ENCODE assay signal across 27 cellular contexts in the genomic region with DNA sequence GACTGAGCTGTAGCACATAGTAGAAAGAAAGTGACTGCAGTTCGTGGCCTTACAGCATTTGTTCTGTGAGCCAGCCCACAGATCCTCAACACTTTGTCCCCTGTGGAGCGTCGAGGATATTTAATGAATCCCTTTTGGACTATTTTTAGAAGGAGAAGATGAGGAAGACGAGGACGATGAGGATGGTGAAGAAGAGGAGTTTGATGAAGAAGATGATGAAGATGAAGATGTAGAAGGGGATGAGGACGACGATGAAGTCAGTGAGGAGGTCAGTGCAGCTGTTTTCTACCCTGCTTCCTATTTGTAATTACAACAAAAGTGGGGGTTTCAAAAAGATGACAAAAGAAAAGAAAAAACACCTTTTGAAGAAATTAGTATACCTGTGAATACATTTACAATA. TPM values are rescaled to one million over a fixed set of nuclear protein-coding genes. Genes with fewer than 3 reads are reported as not detected.
DNase-seq lines count a peak whose midpoint lies in the region; ATAC-seq and TF ChIP-seq lines count a peak whose summit lies in the region.
"Had no signal": no experiment of that assay in that cellular context is flagged by ENCODE, and none has a peak within 500 bp of the region (broad histone marks: within the 10 kb centered on the region; RNA-seq: fewer than 3 reads in every experiment).

No MANE protein-coding gene starts in this region.

- 75 to 78% (median 77%) methylated on average over 7 of the region's 7 CpGs for WGBS in psoas muscle, 3 donors

- no peaks in the 10 kb centered on the region for H3K27me3 ChIP-seq in psoas muscle (ENCODE audit: insufficient read depth in 3 of 3, low read length in 2 of 3)
- H3K27me3 ChIP-seq: colonic mucosa, esophagus squamous epithelium, ovary, right atrium auricular region, testis had no signal

- H3K27ac ChIP-seq in psoas muscle, result peak overlapping the region; percentile 13
- H3K27ac ChIP-seq: colonic mucosa, HL-60, ovary, testis had no signal

- peaks cover 15% of the 10 kb centered on the region for H3K4me1 ChIP-seq in psoas muscle
- H3K4me1 ChIP-seq: colonic mucosa, testis had no signal

- H3K4me3 Mint-ChIP-seq in activated CD8-positive, alpha-beta memory T cell treated with anti-CD3 and anti-CD28 coated beads, Interleukin-2, amount 10 ng/mL, durations not matched to agents 7 days and 5 days, result no peak overlapping the region
- H3K4me3 Mint-ChIP-seq in HFFc6, result no peak overlapping the region
- no peak overlapping the region for H3K4me3 Mint-ChIP-seq in activated naive CD8-positive, alpha-beta T cell treated with anti-CD3 and anti-CD28 coated beads, Interleukin-2, amount 50 U/mL, for 24 hours
- H3K4me3 Mint-ChIP-seq: H9, natural killer cell, WTC11 had no signal

- H3K27me3 Mint-ChIP-seq in activated CD8-positive, alpha-beta memory T cell treated with anti-CD3 and anti-CD28 coated beads, Interleukin-2, amount 10 ng/mL, durations not matched to agents 7 days and 5 days, result no peaks in the 10 kb centered on the region
- H3K27me3 Mint-ChIP-seq in HFFc6 (ENCODE audit: insufficient read depth), result peaks cover 1% of the 10 kb centered on the region; the same call in 1 of the 2 replicates
- H3K27me3 Mint-ChIP-seq in activated naive CD8-positive, alpha-beta T cell treated with anti-CD3 and anti-CD28 coated beads, Interleukin-2, amount 50 U/mL, for 24 hours, result no peaks in the 10 kb centered on the region

- peaks cover 17% of the 10 kb centered on the region for H3K4me1 Mint-ChIP-seq in activated CD8-positive, alpha-beta memory T cell treated with anti-CD3 and anti-CD28 coated beads, Interleukin-2, amount 10 ng/mL, durations not matched to agents 7 days and 5 days
- peaks cover 33% of the 10 kb centered on the region for H3K4me1 Mint-ChIP-seq in HFFc6 (ENCODE audit: low read depth)
- H3K4me1 Mint-ChIP-seq in activated naive CD8-positive, alpha-beta T cell treated with anti-CD3 and anti-CD28 coated beads, Interleukin-2, amount 50 U/mL, for 24 hours, result peaks cover 37% of the 10 kb centered on the region
- H3K4me1 Mint-ChIP-seq: H9 had no signal

- no peak overlapping the region for H3K4me3 ChIP-seq in psoas muscle
- H3K4me3 ChIP-seq: colonic mucosa, esophagus squamous epithelium, ovary, right atrium auricular region, testis had no signal

- peak overlapping the region; percentile 1 for H3K27ac Mint-ChIP-seq in activated CD8-positive, alpha-beta memory T cell treated with anti-CD3 and anti-CD28 coated beads, Interleukin-2, amount 10 ng/mL, durations not matched to agents 7 days and 5 days
- peak overlapping the region; percentile 32; the same call in 1 of the 2 replicates for H3K27ac Mint-ChIP-seq in HFFc6
- peak overlapping the region; percentile 28 for H3K27ac Mint-ChIP-seq in activated naive CD8-positive, alpha-beta T cell treated with anti-CD3 and anti-CD28 coated beads, Interleukin-2, amount 50 U/mL, for 24 hours
- H3K27ac Mint-ChIP-seq: H9, WTC11 had no signal

- CTCF ChIA-PET in activated CD8-positive, alpha-beta memory T cell treated with anti-CD3 and anti-CD28 coated beads, Interleukin-2, amount 10 ng/mL, durations not matched to agents 7 days and 5 days (lab: Charles Lee), result interaction anchor here (1.1 to 1.3 kb wide), 2 partner anchors 24 to 87 kb away, joined by 3 to 4 read pairs; no protein-coding TSS in a partner anchor

- H3K9me3 Mint-ChIP-seq in activated CD8-positive, alpha-beta memory T cell treated with anti-CD3 and anti-CD28 coated beads, Interleukin-2, amount 10 ng/mL, durations not matched to agents 7 days and 5 days (ENCODE audit: low read depth), result no peaks in the 10 kb centered on the region
- H3K9me3 Mint-ChIP-seq in HFFc6, result no peaks in the 10 kb centered on the region
- H3K9me3 Mint-ChIP-seq in activated naive CD8-positive, alpha-beta T cell treated with anti-CD3 and anti-CD28 coated beads, Interleukin-2, amount 50 U/mL, for 24 hours, result no peaks in the 10 kb centered on the region
- H3K9me3 Mint-ChIP-seq: H9, natural killer cell, WTC11 had no signal

- intact Hi-C loops in psoas muscle (cut with DNase I), result no loop called here

- TF ChIP-seq CTCF in HFFc6 (IDR thresholded peaks at IDR 0.05) (no peak), psoas muscle (IDR thresholded peaks at IDR 0.05) (no peak), GM10266 (IDR thresholded peaks at IDR 0.05; ENCODE audit: control insufficient read depth, insufficient read depth, low read depth, missing control alignments) (no peak)

- H3K36me3 ChIP-seq in psoas muscle (ENCODE audit: insufficient read depth in 1 of 2, low read depth in 1 of 2), result peaks cover 10 to 98% of the 10 kb centered on the region in 2 donors
- H3K36me3 ChIP-seq: ovary had no signal

- no peak for ATAC-seq in activated CD8-positive, alpha-beta memory T cell treated with anti-CD3 and anti-CD28 coated beads, Interleukin-2, amount 10 ng/mL, durations not matched to agents 7 days and 5 days
- ATAC-seq in activated naive CD8-positive, alpha-beta T cell treated with anti-CD3 and anti-CD28 coated beads, Interleukin-2, amount 50 U/mL, for 24 hours, result no peak
- ATAC-seq in psoas muscle (no peak), GM18907 (IDR thresholded peaks at IDR 0.05; ENCODE audit: unreplicated experiment) (no peak)

- DNase-seq in activated CD8-positive, alpha-beta memory T cell treated with anti-CD3 and anti-CD28 coated beads, Interleukin-2, amount 10 ng/mL, durations not matched to agents 7 days and 5 days, result no peak
- no peak for DNase-seq in activated CD8-positive, alpha-beta memory T cell treated with anti-CD3 and anti-CD28 coated beads, Interleukin-2, amount 50 U/mL, for 48 hours
- DNase-seq in HFFc6 (no peak), psoas muscle (no peak), GM10266 (ENCODE audit: extremely low spot score) (no peak), NCI-H226 (no peak)
- no peak for DNase-seq in activated naive CD8-positive, alpha-beta T cell treated with anti-CD3 and anti-CD28 coated beads, Interleukin-2, amount 50 U/mL, for 24 hours
- DNase-seq: amniotic stem cell; effector memory CD4-positive, alpha-beta T cell; esophagus squamous epithelium; hypothalamus; natural killer cell; NCI-H2029 treated with DMSO at 0.1 percent for 48 hours; NCI-H2227 treated with DMSO at 0.1 percent for 48 hours; NCI-H748 treated with DMSO at 0.1 percent for 48 hours; ovary; stimulated activated CD4-positive, alpha-beta T cell treated with anti-CD3 and anti-CD28 coated beads, Interleukin-4, amount 100 ng/mL, for 1 hour; stimulated activated naive CD4-positive, alpha-beta T cell treated with Interleukin-2 at 50 U/mL for 16 hours; T-helper 9 cell; testis had no signal

- H3K36me3 Mint-ChIP-seq in activated CD8-positive, alpha-beta memory T cell treated with anti-CD3 and anti-CD28 coated beads, Interleukin-2, amount 10 ng/mL, durations not matched to agents 7 days and 5 days, result peaks cover 76% of the 10 kb centered on the region
- H3K36me3 Mint-ChIP-seq in HFFc6 (ENCODE audit: low read depth), result peaks cover 66% of the 10 kb centered on the region
- H3K36me3 Mint-ChIP-seq in activated naive CD8-positive, alpha-beta T cell treated with anti-CD3 and anti-CD28 coated beads, Interleukin-2, amount 50 U/mL, for 24 hours (ENCODE audit: low read depth), result peaks cover 85% of the 10 kb centered on the region

- H3K9me3 ChIP-seq in psoas muscle, result no peaks in the 10 kb centered on the region
- H3K9me3 ChIP-seq: colonic mucosa, esophagus squamous epithelium, ovary, right atrium auricular region, SK-N-SH, testis had no signal

RNA-seq across cellular contexts. Expression of gene ANP32B, which starts 28.0 kb away (rescaled TPM):
- total RNA-seq in activated CD8-positive, alpha-beta memory T cell treated with anti-CD3 and anti-CD28 coated beads, Interleukin-2, amount 10 ng/mL, durations not matched to agents 7 days and 5 days, result 100 to 1,000 TPM; 299 to 301 TPM
- 100 to 1,000 TPM in 5 of 6 experiments, 10 to 100 TPM in 1; 99.6 to 165 (median 155) TPM for total RNA-seq in HFFc6 (2021; fragmentation: NEBNext Ultra II Directional; extraction: Animal tissue kit (Norgen Biotek cat#: 25700))
- 10 to 100 TPM; 52.8 to 73.9 (median 66.5) TPM for total RNA-seq in psoas muscle
- polyA plus RNA-seq in psoas muscle, result 100 to 1,000 TPM in 1 of 3 donors, 10 to 100 TPM in 2; 65.0 to 136 (median 74.2) TPM

RNA-seq across cellular contexts. Expression of gene NANS, which starts 45.4 kb away (rescaled TPM):
- total RNA-seq in activated CD8-positive, alpha-beta memory T cell treated with anti-CD3 and anti-CD28 coated beads, Interleukin-2, amount 10 ng/mL, durations not matched to agents 7 days and 5 days, result 10 to 100 TPM; 35.5 to 47.8 TPM
- 100 to 1,000 TPM in 4 of 6 experiments, 10 to 100 TPM in 2; 82.4 to 103 (median 101) TPM for total RNA-seq in HFFc6 (2021; fragmentation: NEBNext Ultra II Directional; extraction: Animal tissue kit (Norgen Biotek cat#: 25700))
- total RNA-seq in psoas muscle, result 10 to 100 TPM; 21.1 to 53.8 (median 26.5) TPM
- 100 to 1,000 TPM in 1 of 3 donors, 10 to 100 TPM in 2; 33.2 to 168 (median 48.9) TPM for polyA plus RNA-seq in psoas muscle
